22 cellular contexts compared by ENCODE assay signal in the genomic region with DNA sequence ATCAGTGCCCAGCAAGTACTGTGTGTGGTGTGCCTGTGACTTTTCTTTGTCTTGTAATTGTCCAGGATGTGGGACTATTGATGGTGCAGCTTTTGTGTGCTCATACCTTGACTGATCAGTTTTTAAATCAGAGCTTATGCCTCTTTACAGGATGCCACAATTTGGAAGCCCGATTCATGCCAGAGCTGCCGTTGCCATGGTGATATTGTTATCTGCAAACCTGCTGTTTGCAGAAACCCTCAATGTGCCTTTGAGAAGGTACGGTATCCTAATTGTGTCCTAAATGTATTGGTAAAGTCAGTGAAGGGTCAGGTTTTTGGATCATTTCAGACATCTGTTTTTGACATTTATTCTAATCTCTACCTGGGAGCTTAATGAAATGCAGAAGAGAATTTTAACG.
A peak's percentile ranks its signal among the peaks of the same experiment; 100 is the strongest.
DNase-seq lines count a peak whose midpoint lies in the region; ATAC-seq, FAIRE-seq and TF ChIP-seq lines count a peak whose summit lies in the region.
"Had no signal": no experiment of that assay in that cellular context is flagged by ENCODE, and none has a peak within 500 bp of the region (broad histone marks: within the 10 kb centered on the region; RNA-seq: fewer than 3 reads in every experiment).

No MANE protein-coding gene starts in this region.

- H4K20me1 ChIP-seq in GM12878 (ENCODE audit: control insufficient read depth, insufficient read depth) = no peaks in the 10 kb centered on the region

- peaks cover 5% of the 10 kb centered on the region for H3K79me1 ChIP-seq in mesendoderm (ENCODE audit: low read length)

- H3K4me1 ChIP-seq in BE2C (peaks cover 12% of the 10 kb centered on the region), GM12878 (ENCODE audit: control insufficient read depth, insufficient read depth, low read length) (no peaks in the 10 kb centered on the region), mesendoderm (ENCODE audit: control insufficient read depth, low read depth, low read length) (no peaks in the 10 kb centered on the region), tibial nerve (no peaks in the 10 kb centered on the region)

- peak; percentile 35 for DNase-seq in NCI-H146 (lab: John Stamatoyannopoulos, UW)
- no peak for DNase-seq in NCI-H146 treated with DMSO at 0.1 percent for 48 hours (lab: John Stamatoyannopoulos, UW; ENCODE audit: unreplicated experiment)
- peak; percentile 54 for DNase-seq in BE2C
- DNase-seq in GM12878 (ENCODE audit: low read depth, low spot score) = no peak
- peak; percentile 65 for DNase-seq in mesendoderm
- DNase-seq in NCI-H1694 treated with DMSO at 0.1 percent for 48 hours (lab: John Stamatoyannopoulos, UW) = no peak
- DNase-seq in tibial nerve (ENCODE audit: low spot score in 2 of 2) = no peak
- no peak for DNase-seq in activated T-helper 1 cell treated with anti-CD3 and anti-CD28 coated beads, Interleukin-12 subunit alpha, Interleukin-12 subunit beta, Interleukin-2, Interleukin-4 antibody, amounts not matched to agents 30 ng/mL and 10 ng/mL and 1 ng/mL, durations not matched to agents 14 hours and 24 hours and 36 hours (ENCODE audit: low spot score)
- DNase-seq: 8988T; CD4-positive, alpha-beta memory T cell; COR-L47; DMS153; DMS79 treated with DMSO at 0.1 percent for 48 hours; EL; HCEC 1CT; HFFc6 had no signal

- H3K18ac ChIP-seq in mesendoderm (ENCODE audit: low read length) = no peak overlapping the region

- no peak overlapping the region for H2AFZ ChIP-seq in GM12878 (ENCODE audit: control insufficient read depth, low read depth, low read length)

- no peak overlapping the region for H3K56ac ChIP-seq in mesendoderm (ENCODE audit: low read length)

- in situ Hi-C loops in GM12878 (cut with MboI) = no loop called here

- no peak overlapping the region for H2BK5ac ChIP-seq in mesendoderm (ENCODE audit: low read length)

- H3K27me3 ChIP-seq in BE2C (no peaks in the 10 kb centered on the region), GM12878 (replicated peaks in 1 of 2; ENCODE audit: control insufficient read depth in 2 of 2, insufficient read depth in 2 of 2, low read length in 1 of 2) (no peaks in the 10 kb centered on the region; a peak in 1 of 4 replicates), mesendoderm (ENCODE audit: insufficient read depth, low read length, poor library complexity) (no peaks in the 10 kb centered on the region), tibial nerve (no peaks in the 10 kb centered on the region)

- H3K9me3 ChIP-seq in BE2C (no peaks in the 10 kb centered on the region), GM12878 (replicated peaks; ENCODE audit: control insufficient read depth, insufficient read depth, low read length) (no peaks in the 10 kb centered on the region), tibial nerve (no peaks in the 10 kb centered on the region)

- no peaks in the 10 kb centered on the region for H3K36me3 ChIP-seq in BE2C
- no peaks in the 10 kb centered on the region for H3K36me3 ChIP-seq in GM12878 (ENCODE audit: control insufficient read depth in 2 of 2, insufficient read depth in 2 of 2, low read length in 1 of 2)
- H3K36me3 ChIP-seq in mesendoderm (ENCODE audit: control insufficient read depth, insufficient read depth, low read length) = no peaks in the 10 kb centered on the region
- no peaks in the 10 kb centered on the region for H3K36me3 ChIP-seq in tibial nerve

- POLR2A ChIA-PET in GM12878 (lab: Charles Lee) = interaction anchor here (1.1 kb wide), 1 partner anchor 9 kb away, joined by 3 read pairs; no protein-coding TSS in a partner anchor

- H3K23ac ChIP-seq in mesendoderm (ENCODE audit: low read length) = no peak overlapping the region

- no peak overlapping the region for H3K4me3 Mint-ChIP-seq in activated T-helper 1 cell treated with anti-CD3 and anti-CD28 coated beads, Interleukin-12 subunit alpha, Interleukin-12 subunit beta, Interleukin-2, Interleukin-4 antibody, amounts not matched to agents 30 ng/mL and 10 ng/mL and 1 ng/mL, durations not matched to agents 14 hours and 24 hours and 36 hours
- H3K4me3 Mint-ChIP-seq: B cell; CD4-positive, alpha-beta memory T cell; HFFc6 had no signal

- TF ChIP-seq CTCF in BE2C (IDR thresholded peaks at IDR 0.05; ENCODE audit: low read depth, low read length) = no peak
- no peak for TF ChIP-seq CTCF in GM12878 (IDR thresholded peaks at IDR 0.05 in 2 of 3, conservative IDR thresholded peaks at IDR 0.05 in 1 of 3; ENCODE audit: control insufficient read depth in 2 of 3, extremely low read depth in 1 of 3, insufficient read depth in 1 of 3, low read depth in 3 of 3, low read length in 3 of 3)
- TF ChIP-seq CTCF in tibial nerve (IDR thresholded peaks at IDR 0.05) = no peak

- TF ChIP-seq POLR2A in GM12878 (IDR thresholded peaks at IDR 0.05; ENCODE audit: low read depth, low read length) = no peak
- no peak for TF ChIP-seq POLR2A in tibial nerve (IDR thresholded peaks at IDR 0.05)

- no peaks in the 10 kb centered on the region for H3K36me3 Mint-ChIP-seq in activated T-helper 1 cell treated with anti-CD3 and anti-CD28 coated beads, Interleukin-12 subunit alpha, Interleukin-12 subunit beta, Interleukin-2, Interleukin-4 antibody, amounts not matched to agents 30 ng/mL and 10 ng/mL and 1 ng/mL, durations not matched to agents 14 hours and 24 hours and 36 hours (ENCODE audit: low read depth)
- H3K36me3 Mint-ChIP-seq: CD4-positive, alpha-beta memory T cell had no signal

- H4K8ac ChIP-seq in mesendoderm (ENCODE audit: low read depth, low read length) = no peak overlapping the region

- H3K4me3 ChIP-seq in BE2C (ENCODE audit: low read depth, low read length) (no peak overlapping the region), GM12878 (no peak overlapping the region), mesendoderm (ENCODE audit: low read length) (no peak overlapping the region), tibial nerve (no peak overlapping the region)

- H3K27ac ChIP-seq in GM12878 (ENCODE audit: control insufficient read depth, insufficient read depth) = no peak overlapping the region
- no peak overlapping the region for H3K27ac ChIP-seq in mesendoderm (ENCODE audit: low read depth, low read length)
- no peak overlapping the region for H3K27ac ChIP-seq in tibial nerve
- H3K27ac ChIP-seq: C4-2B, HL-60 had no signal

- H3K4me2 ChIP-seq in GM12878 (ENCODE audit: control insufficient read depth, insufficient read depth) (no peak overlapping the region), mesendoderm (ENCODE audit: low read length) (no peak overlapping the region)

- no peak for TF ChIP-seq RAD21 in GM12878 (IDR thresholded peaks at IDR 0.05; ENCODE audit: insufficient read depth, low read depth, low read length)

- H3K9me3 Mint-ChIP-seq in activated T-helper 1 cell treated with anti-CD3 and anti-CD28 coated beads, Interleukin-12 subunit alpha, Interleukin-12 subunit beta, Interleukin-2, Interleukin-4 antibody, amounts not matched to agents 30 ng/mL and 10 ng/mL and 1 ng/mL, durations not matched to agents 14 hours and 24 hours and 36 hours = no peaks in the 10 kb centered on the region
- H3K9me3 Mint-ChIP-seq: HFFc6 had no signal

- RAD21 ChIA-PET in GM12878 (lab: Charles Lee; ENCODE audit: unreplicated experiment) = no interaction called here

- no peak overlapping the region for H3K27ac Mint-ChIP-seq in activated T-helper 1 cell treated with anti-CD3 and anti-CD28 coated beads, Interleukin-12 subunit alpha, Interleukin-12 subunit beta, Interleukin-2, Interleukin-4 antibody, amounts not matched to agents 30 ng/mL and 10 ng/mL and 1 ng/mL, durations not matched to agents 14 hours and 24 hours and 36 hours
- H3K27ac Mint-ChIP-seq: B cell; CD4-positive, alpha-beta memory T cell; HFFc6 had no signal

- no peak overlapping the region for H3K4ac ChIP-seq in mesendoderm (ENCODE audit: low read depth, low read length)

- CTCF ChIA-PET in GM12878 (lab: Yijun Ruan, JAX) = interaction anchor here (0.6 to 2.2 kb wide), 3 partner anchors 15 to 332 kb away, joined by 3 to 6 read pairs (median 3); no protein-coding TSS in a partner anchor

- no peaks in the 10 kb centered on the region for H3K79me2 ChIP-seq in GM12878 (ENCODE audit: control insufficient read depth, insufficient read depth, low read length)
- H3K79me2 ChIP-seq in mesendoderm (ENCODE audit: control insufficient read depth, insufficient read depth, low read length) = no peaks in the 10 kb centered on the region

- no TSS peak for BruUV-seq in GM12878 (replicated peaks; lab: Mats Ljungman, UMichigan)

- no peak for FAIRE-seq in GM12878 (lab: Jason Lieb, UNC)
- FAIRE-seq: D721Med, G401.6, GM19239 had no signal

- intact Hi-C loops in GM12878 (cut with micrococcal nuclease; ENCODE audit: unreplicated experiment) = no loop called here
- intact Hi-C loops in activated T-helper 1 cell treated with anti-CD3 and anti-CD28 coated beads, Interleukin-12 subunit alpha, Interleukin-12 subunit beta, Interleukin-2, Interleukin-4 antibody, amounts not matched to agents 30 ng/mL and 10 ng/mL and 1 ng/mL, durations not matched to agents 14 hours and 24 hours and 36 hours (cut with micrococcal nuclease) = no loop called here

- no peak overlapping the region for H3K9ac ChIP-seq in GM12878 (ENCODE audit: control insufficient read depth, insufficient read depth, low read length)
- no peak overlapping the region for H3K9ac ChIP-seq in mesendoderm (ENCODE audit: low read length)

- no peak overlapping the region for H2AK5ac ChIP-seq in mesendoderm (ENCODE audit: low read length)

- no peaks in the 10 kb centered on the region for H3K4me1 Mint-ChIP-seq in activated T-helper 1 cell treated with anti-CD3 and anti-CD28 coated beads, Interleukin-12 subunit alpha, Interleukin-12 subunit beta, Interleukin-2, Interleukin-4 antibody, amounts not matched to agents 30 ng/mL and 10 ng/mL and 1 ng/mL, durations not matched to agents 14 hours and 24 hours and 36 hours (ENCODE audit: low read depth)
- H3K4me1 Mint-ChIP-seq: B cell; CD4-positive, alpha-beta memory T cell had no signal

- 31% methylated on average over 4 of the region's 4 CpGs for WGBS in GM12878 (ENCODE audit: insufficient coverage, insufficient replicate concordance, low lambda C conversion rate, missing lambda C conversion rate)
- WGBS in mesendoderm (ENCODE audit: extremely low coverage, insufficient coverage, low lambda C conversion rate) = no CpG with 5 or more reads among the region's 4 CpGs
- WGBS in tibial nerve, 2 donors = 87 to 88% methylated on average over 4 of the region's 4 CpGs

- peak; percentile 25; the same call in 2 of the 3 replicates for ATAC-seq in GM12878

- H4K5ac ChIP-seq in mesendoderm (ENCODE audit: low read length) = no peak overlapping the region

- TF ChIP-seq EP300 in GM12878 (IDR thresholded peaks at IDR 0.05; ENCODE audit: borderline replicate concordance in 1 of 2, control insufficient read depth in 1 of 2, low read depth in 2 of 2, low read length in 2 of 2) (no peak), tibial nerve (IDR thresholded peaks at IDR 0.05) (no peak)

- SMC1A ChIA-PET in GM12878 (lab: Charles Lee; ENCODE audit: uncharacterized antibody, unreplicated experiment) = interaction anchor here (0.8 to 1.8 kb wide), 4 partner anchors 9 to 82 kb away, joined by 3 to 5 read pairs (median 4); no protein-coding TSS in a partner anchor

- H2BK15ac ChIP-seq in mesendoderm (replicated peaks; ENCODE audit: low read depth) = no peak overlapping the region

- H3K27me3 Mint-ChIP-seq in activated T-helper 1 cell treated with anti-CD3 and anti-CD28 coated beads, Interleukin-12 subunit alpha, Interleukin-12 subunit beta, Interleukin-2, Interleukin-4 antibody, amounts not matched to agents 30 ng/mL and 10 ng/mL and 1 ng/mL, durations not matched to agents 14 hours and 24 hours and 36 hours (ENCODE audit: insufficient read depth) = no peaks in the 10 kb centered on the region
- H3K27me3 Mint-ChIP-seq: CD4-positive, alpha-beta memory T cell had no signal

- no peak overlapping the region for H2BK120ac ChIP-seq in mesendoderm (ENCODE audit: low read depth, low read length)

Comparison
In these comparisons a context has a peak if more than half of its experiments do, and no peak if none do; other contexts are left out.
1. DNase-seq: peak in NCI-H146 (single experiment), BE2C (single experiment) and mesendoderm (single experiment); none in NCI-H146 treated with DMSO at 0.1 percent for 48 hours (single experiment), GM12878 (single experiment), NCI-H1694 treated with DMSO at 0.1 percent for 48 hours (single experiment), tibial nerve (0 of 2) and activated T-helper 1 cell treated with anti-CD3 and anti-CD28 coated beads, Interleukin-12 subunit alpha, Interleukin-12 subunit beta, Interleukin-2, Interleukin-4 antibody, amounts not matched to agents 30 ng/mL and 10 ng/mL and 1 ng/mL, durations not matched to agents 14 hours and 24 hours and 36 hours (single experiment).